Comparison of ENCODE assay signal across 11 cellular contexts in the genomic region with DNA sequence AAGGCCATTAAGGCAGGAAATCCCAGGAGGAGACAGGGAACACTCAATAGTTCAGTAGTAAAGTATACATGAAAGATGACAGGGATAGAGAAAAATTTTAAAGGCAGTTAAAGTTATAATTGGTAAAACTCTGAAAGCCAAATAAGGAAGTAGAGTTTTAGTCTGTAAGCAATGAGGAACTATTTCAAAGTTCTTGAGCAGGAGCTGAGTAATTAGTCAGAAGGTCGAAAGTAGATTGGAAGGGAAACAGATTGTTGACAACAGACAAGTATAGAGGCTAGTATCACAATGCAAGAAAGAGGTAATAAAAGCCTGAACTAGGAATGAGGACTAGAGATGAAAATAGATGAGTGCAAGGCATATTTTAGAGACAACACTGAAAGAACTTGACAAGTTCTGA.
DNase-seq lines count a peak whose midpoint lies in the region; ATAC-seq, FAIRE-seq and TF ChIP-seq lines count a peak whose summit lies in the region.
"Had no signal": no experiment of that assay in that cellular context is flagged by ENCODE, and none has a peak within 500 bp of the region (broad histone marks: within the 10 kb centered on the region; RNA-seq: fewer than 3 reads in every experiment).

No MANE protein-coding gene starts in this region.

- no peak for TF ChIP-seq CTCF in GM13976 (IDR thresholded peaks at IDR 0.05; ENCODE audit: borderline replicate concordance, control extremely low read depth, extremely low read depth, insufficient read depth, missing control alignments)
- TF ChIP-seq CTCF in GM12878 (IDR thresholded peaks at IDR 0.05 in 2 of 3, conservative IDR thresholded peaks at IDR 0.05 in 1 of 3; ENCODE audit: control insufficient read depth in 2 of 3, extremely low read depth in 1 of 3, insufficient read depth in 1 of 3, low read depth in 3 of 3, low read length in 3 of 3) = no peak
- TF ChIP-seq CTCF in prostate gland (IDR thresholded peaks at IDR 0.05) = no peak

- H3K4me1 ChIP-seq in GM12878 (ENCODE audit: control insufficient read depth, insufficient read depth, low read length) = peaks cover 7% of the 10 kb centered on the region
- H3K4me1 ChIP-seq in prostate gland (replicated peaks) = peaks cover 2% of the 10 kb centered on the region
- H3K4me1 ChIP-seq: breast epithelium, foreskin keratinocyte had no signal

- POLR2A ChIA-PET in GM12878 (lab: Charles Lee) = no interaction called here

- in situ Hi-C loops in GM13976 (cut with MboI; ENCODE audit: low sequenced_read_pairs, unreplicated experiment) (no loop called here), GM12878 (cut with MboI) (no loop called here)

- H3K4me3 ChIP-seq in GM12878 (no peak overlapping the region), prostate gland (no peak overlapping the region)
- H3K4me3 ChIP-seq: breast epithelium had no signal

- intact Hi-C loops in GM12878 (cut with micrococcal nuclease; ENCODE audit: unreplicated experiment) (no loop called here), prostate gland (cut with DNase I) (no loop called here)

- ATAC-seq in GM12878 = peak; percentile 74
- no peak for ATAC-seq in GM21447 (IDR thresholded peaks at IDR 0.05; ENCODE audit: unreplicated experiment)
- ATAC-seq: foreskin keratinocyte had no signal

- H3K79me2 ChIP-seq in GM12878 (ENCODE audit: control insufficient read depth, insufficient read depth, low read length) = no peaks in the 10 kb centered on the region

- no peak overlapping the region; the same call in 1 of the 2 replicates for H3K27ac ChIP-seq in GM12878 (ENCODE audit: control insufficient read depth, insufficient read depth)
- H3K27ac ChIP-seq in prostate gland = peak overlapping the region; percentile 80 to 82
- H3K27ac ChIP-seq: foreskin keratinocyte had no signal

- H3K4me2 ChIP-seq in GM12878 (ENCODE audit: control insufficient read depth, insufficient read depth) = no peak overlapping the region

- TF ChIP-seq RAD21 in GM12878 (IDR thresholded peaks at IDR 0.05; ENCODE audit: insufficient read depth, low read depth, low read length) = no peak

- CTCF ChIA-PET in GM12878 (lab: Yijun Ruan, JAX) = interaction anchor here (0.9 to 1.6 kb wide), 4 partner anchors 15 to 46 kb away, joined by 3 to 5 read pairs (median 4); no protein-coding TSS in a partner anchor

- peaks cover 2% of the 10 kb centered on the region; the same call in 2 of the 3 replicates for H3K9me3 ChIP-seq in GM12878 (replicated peaks; ENCODE audit: control insufficient read depth, insufficient read depth, low read length)
- H3K9me3 ChIP-seq in prostate gland = no peaks in the 10 kb centered on the region
- H3K9me3 ChIP-seq: breast epithelium had no signal

- no TSS peak for BruUV-seq in GM12878 (replicated peaks; lab: Mats Ljungman, UMichigan)

- TF ChIP-seq POLR2A in GM12878 (IDR thresholded peaks at IDR 0.05; ENCODE audit: low read depth, low read length) (no peak), prostate gland (IDR thresholded peaks at IDR 0.05) (no peak)

- no peak overlapping the region for H3K9ac ChIP-seq in GM12878 (ENCODE audit: control insufficient read depth, insufficient read depth, low read length)

- TF ChIP-seq EP300 in GM12878 (IDR thresholded peaks at IDR 0.05; ENCODE audit: borderline replicate concordance in 1 of 2, control insufficient read depth in 1 of 2, low read depth in 2 of 2, low read length in 2 of 2) = no peak

- H4K20me1 ChIP-seq in GM12878 (ENCODE audit: control insufficient read depth, insufficient read depth) = no peaks in the 10 kb centered on the region

- DNase-seq in GM13976 (ENCODE audit: low spot score) = peak; percentile 42
- DNase-seq in KG1 (lab: John Stamatoyannopoulos, UW) = peak; percentile 58
- DNase-seq in GM12878 (ENCODE audit: low read depth, low spot score) = no peak
- DNase-seq in prostate gland (ENCODE audit: low spot score) = no peak
- no peak for DNase-seq in 8988T
- no peak for DNase-seq in AG08396 (ENCODE audit: low spot score)
- no peak for DNase-seq in DMS53 (lab: John Stamatoyannopoulos, UW)
- DNase-seq: foreskin keratinocyte, NCI-H146 had no signal

- peak; percentile 31 for FAIRE-seq in GM12878 (lab: Jason Lieb, UNC)

- no peak overlapping the region for H2AFZ ChIP-seq in GM12878 (ENCODE audit: control insufficient read depth, low read depth, low read length)

- SMC1A ChIA-PET in GM12878 (lab: Charles Lee; ENCODE audit: uncharacterized antibody, unreplicated experiment) = interaction anchor here (0.7 kb wide), 1 partner anchor 23 kb away, joined by 3 read pairs; no protein-coding TSS in a partner anchor

- H3K36me3 ChIP-seq in GM12878 (ENCODE audit: control insufficient read depth in 2 of 2, insufficient read depth in 2 of 2, low read length in 1 of 2) (no peaks in the 10 kb centered on the region; a peak in 1 of 4 replicates), prostate gland (no peaks in the 10 kb centered on the region)
- H3K36me3 ChIP-seq: breast epithelium had no signal

- RAD21 ChIA-PET in GM12878 (lab: Charles Lee; ENCODE audit: unreplicated experiment) = interaction anchor here (2.4 kb wide), 1 partner anchor 17 kb away, joined by 6 read pairs; no protein-coding TSS in a partner anchor

- 0% methylated on average over 1 of the region's 1 CpG for WGBS in GM12878 (ENCODE audit: insufficient coverage, insufficient replicate concordance, low lambda C conversion rate, missing lambda C conversion rate)
- WGBS in prostate gland = 26% methylated on average over 1 of the region's 1 CpG

- H3K27me3 ChIP-seq in GM12878 (replicated peaks in 1 of 2; ENCODE audit: control insufficient read depth in 2 of 2, insufficient read depth in 2 of 2, low read length in 1 of 2) (no peaks in the 10 kb centered on the region), prostate gland (replicated peaks; ENCODE audit: insufficient read depth) (no peaks in the 10 kb centered on the region)
- H3K27me3 ChIP-seq: breast epithelium, foreskin keratinocyte had no signal

TF ChIP-seq in GM12878, 131 proteins besides CTCF, POLR2A, EP300 and RAD21:
- TF ChIP-seq TCF7 (IDR thresholded peaks at IDR 0.05; ENCODE audit: borderline replicate concordance) (no peak), MTA2 (IDR thresholded peaks at IDR 0.05; ENCODE audit: low read depth) (peak; percentile 53; the same call in 1 of the 2 replicates), ASH2L (IDR thresholded peaks at IDR 0.05; ENCODE audit: borderline replicate concordance, low read depth) (no peak), HCFC1 (IDR thresholded peaks at IDR 0.05; ENCODE audit: low read length) (no peak), CBX5 (IDR thresholded peaks at IDR 0.05; ENCODE audit: low read depth) (no peak), EGR1 (IDR thresholded peaks at IDR 0.05; ENCODE audit: borderline replicate concordance in 1 of 2, low read depth in 2 of 2, low read length in 2 of 2) (no peak), MYB (IDR thresholded peaks at IDR 0.05; ENCODE audit: borderline replicate concordance, low read depth, low read length) (no peak)
- TF ChIP-seq, protein P1, sequence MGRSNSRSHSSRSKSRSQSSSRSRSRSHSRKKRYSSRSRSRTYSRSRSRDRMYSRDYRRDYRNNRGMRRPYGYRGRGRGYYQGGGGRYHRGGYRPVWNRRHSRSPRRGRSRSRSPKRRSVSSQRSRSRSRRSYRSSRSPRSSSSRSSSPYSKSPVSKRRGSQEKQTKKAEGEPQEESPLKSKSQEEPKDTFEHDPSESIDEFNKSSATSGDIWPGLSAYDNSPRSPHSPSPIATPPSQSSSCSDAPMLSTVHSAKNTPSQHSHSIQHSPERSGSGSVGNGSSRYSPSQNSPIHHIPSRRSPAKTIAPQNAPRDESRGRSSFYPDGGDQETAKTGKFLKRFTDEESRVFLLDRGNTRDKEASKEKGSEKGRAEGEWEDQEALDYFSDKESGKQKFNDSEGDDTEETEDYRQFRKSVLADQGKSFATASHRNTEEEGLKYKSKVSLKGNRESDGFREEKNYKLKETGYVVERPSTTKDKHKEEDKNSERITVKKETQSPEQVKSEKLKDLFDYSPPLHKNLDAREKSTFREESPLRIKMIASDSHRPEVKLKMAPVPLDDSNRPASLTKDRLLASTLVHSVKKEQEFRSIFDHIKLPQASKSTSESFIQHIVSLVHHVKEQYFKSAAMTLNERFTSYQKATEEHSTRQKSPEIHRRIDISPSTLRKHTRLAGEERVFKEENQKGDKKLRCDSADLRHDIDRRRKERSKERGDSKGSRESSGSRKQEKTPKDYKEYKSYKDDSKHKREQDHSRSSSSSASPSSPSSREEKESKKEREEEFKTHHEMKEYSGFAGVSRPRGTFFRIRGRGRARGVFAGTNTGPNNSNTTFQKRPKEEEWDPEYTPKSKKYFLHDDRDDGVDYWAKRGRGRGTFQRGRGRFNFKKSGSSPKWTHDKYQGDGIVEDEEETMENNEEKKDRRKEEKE (IDR thresholded peaks at IDR 0.05) = no peak
TF ChIP-seq in GM12878: peak in this region for 1.

Comparison
In these comparisons a context has a peak if more than half of its experiments do, and no peak if none do; other contexts are left out.
1. DNase-seq: peak in GM13976 (single experiment) and KG1 (single experiment); none in GM12878 (single experiment), prostate gland (single experiment), 8988T (single experiment), AG08396 (single experiment) and DMS53 (single experiment).